Comparison of ENCODE assay signal across 33 cellular contexts in the genomic region with DNA sequence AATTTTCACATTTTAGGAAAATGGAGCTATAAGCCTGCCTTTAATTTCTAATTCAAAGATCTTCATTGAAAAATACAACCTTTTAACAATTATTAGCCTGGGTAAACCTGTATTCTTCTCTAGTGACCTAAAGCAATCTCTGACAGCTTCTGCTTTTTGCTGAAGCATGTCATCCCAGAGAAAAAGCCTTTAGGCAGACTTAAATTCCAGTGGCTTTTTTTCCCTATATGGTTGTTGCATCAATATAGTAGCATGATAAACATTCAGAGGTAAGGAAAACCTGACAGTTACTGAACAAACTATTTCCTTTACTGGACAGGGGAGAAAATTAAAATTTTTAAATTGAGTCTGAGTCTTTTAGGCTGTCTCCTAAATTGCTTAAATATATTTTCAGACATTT. TPM values are rescaled to one million over a fixed set of nuclear protein-coding genes. Genes with fewer than 3 reads are reported as not detected.
A peak's percentile ranks its signal among the peaks of the same experiment; 100 is the strongest.
DNase-seq lines count a peak whose midpoint lies in the region; ATAC-seq and TF ChIP-seq lines count a peak whose summit lies in the region.
"Had no signal": no experiment of that assay in that cellular context is flagged by ENCODE, and none has a peak within 500 bp of the region (broad histone marks: within the 10 kb centered on the region; RNA-seq: fewer than 3 reads in every experiment).

No MANE protein-coding gene starts in this region.

- H3K27ac ChIP-seq in PC-3 (ENCODE audit: low read length), result no peak overlapping the region
- peak overlapping the region; percentile 22 for H3K27ac ChIP-seq in mammary epithelial cell (ENCODE audit: insufficient read depth, low read depth, low read length)
- H3K27ac ChIP-seq in osteoblast (ENCODE audit: low read depth, low read length), result peak overlapping the region; percentile 78
- H3K27ac ChIP-seq in PC-9, result no peak overlapping the region
- H3K27ac ChIP-seq: adrenal gland, brain microvascular endothelial cell, gastroesophageal sphincter, KMS-11, parathyroid adenoma, stomach, VCaP had no signal

- intact Hi-C loops in PC-3 (cut with micrococcal nuclease) (no loop called here), mammary epithelial cell (cut with micrococcal nuclease) (no loop called here), PC-9 (cut with micrococcal nuclease; ENCODE audit: unreplicated experiment) (no loop called here), posterior cingulate gyrus (cut with DNase I) (no loop called here)

- DNase-seq in EL (peak; percentile 59), PC-3 (peak; percentile 28), mammary epithelial cell (peak; percentile 40), osteoblast (ENCODE audit: insufficient read length, low spot score, missing footprints) (no peak), PC-9 (no peak), posterior cingulate gyrus (no peak)
- DNase-seq: ACHN; activated CD4-positive, alpha-beta T cell treated with anti-CD3 and anti-CD28 coated beads for 4 hours; activated gamma-delta T cell; adrenal gland; BE2C; brain microvascular endothelial cell; CD8-positive, alpha-beta memory T cell; hippocampal formation; left cardiac atrium; MM.1S; NCI-H1105 treated with DMSO at 0.1 percent for 48 hours; NCI-H2029; NCI-H524 treated with DMSO at 0.1 percent for 48 hours; nephron progenitor cell; NK-92 treated with Interleukin-12 subunit alpha and Interleukin-12 subunit beta, amount 100 ng/mL, for 24 hours; right cardiac atrium; SHP77 treated with DMSO at 0.1 percent for 48 hours; stimulated activated CD4-positive, alpha-beta T cell treated with anti-CD3 and anti-CD28 coated beads, Interleukin-1b, Interleukin-23, amount 100 ng/mL, for 48 hours; stomach; T1000 had no signal

- no TSS peak for BruUV-seq in PC-3 (replicated peaks; lab: Mats Ljungman, UMichigan)
- BruUV-seq in mammary epithelial cell (replicated peaks; lab: Mats Ljungman, UMichigan), result no TSS peak
- no TSS peak for BruUV-seq in PC-9 (replicated peaks; lab: Mats Ljungman, UMichigan)

- in situ Hi-C loops in mammary epithelial cell (cut with MboI; ENCODE audit: low sequenced_read_pairs in 2 of 2), result no loop called here

- no peak for TF ChIP-seq CTCF in PC-3 (conservative IDR thresholded peaks at IDR 0.05; ENCODE audit: low read depth, low read length)
- no peak for TF ChIP-seq CTCF in mammary epithelial cell (conservative IDR thresholded peaks at IDR 0.05 in 1 of 2, IDR thresholded peaks at IDR 0.05 in 1 of 2; ENCODE audit: extremely low read depth in 1 of 2, insufficient read depth in 1 of 2, low read depth in 1 of 2, low read length in 2 of 2)
- TF ChIP-seq CTCF in osteoblast (IDR thresholded peaks at IDR 0.05; ENCODE audit: extremely low read depth, low read depth, low read length), result no peak
- TF ChIP-seq CTCF in PC-9 (conservative IDR thresholded peaks at IDR 0.05), result no peak

- CTCF ChIA-PET in PC-3 (lab: Charles Lee), result no interaction called here
- CTCF ChIA-PET in mammary epithelial cell (lab: Charles Lee; ENCODE audit: low non-redundant PET), result no interaction called here
- CTCF ChIA-PET in PC-9 (lab: Charles Lee), result interaction anchor here (0.7 kb wide), 1 partner anchor 14 kb away, joined by 4 read pairs; no protein-coding TSS in a partner anchor

- POLR2A ChIA-PET in PC-3 (lab: Charles Lee; ENCODE audit: unreplicated experiment) (no interaction called here), PC-9 (lab: Charles Lee; ENCODE audit: unreplicated experiment) (no interaction called here)

- no peaks in the 10 kb centered on the region for H3K36me3 ChIP-seq in PC-3 (ENCODE audit: low read depth, low read length)
- peaks cover 17% of the 10 kb centered on the region for H3K36me3 ChIP-seq in mammary epithelial cell (ENCODE audit: insufficient read depth, low read length)
- peaks cover 9% of the 10 kb centered on the region for H3K36me3 ChIP-seq in osteoblast (ENCODE audit: insufficient read depth, low read length)
- H3K36me3 ChIP-seq in PC-9 (ENCODE audit: low read depth), result 0 out of 2 replicates have a peak, but pooled peaks cover 10% of the 10 kb centered on the region
- H3K36me3 ChIP-seq: BE2C had no signal

- H3K9ac ChIP-seq in PC-3 (ENCODE audit: low read length) (no peak overlapping the region), mammary epithelial cell (ENCODE audit: insufficient read depth, low read length) (no peak overlapping the region)
- H3K9ac ChIP-seq: KMS-11, parathyroid adenoma had no signal

- no peaks in the 10 kb centered on the region for H3K79me2 ChIP-seq in PC-3 (ENCODE audit: low read length)
- H3K79me2 ChIP-seq in mammary epithelial cell (ENCODE audit: insufficient read depth, low read length), result no peaks in the 10 kb centered on the region
- H3K79me2 ChIP-seq in osteoblast (ENCODE audit: insufficient read depth, low read length), result no peaks in the 10 kb centered on the region
- no peaks in the 10 kb centered on the region for H3K79me2 ChIP-seq in PC-9 (ENCODE audit: low read depth)
- H3K79me2 ChIP-seq: parathyroid adenoma had no signal

- no peak for ATAC-seq in PC-3
- no peak for ATAC-seq in GM21529 (IDR thresholded peaks at IDR 0.05; ENCODE audit: unreplicated experiment)
- ATAC-seq: gastroesophageal sphincter, left cardiac atrium, right cardiac atrium had no signal

- H3K4me2 ChIP-seq in PC-3 (ENCODE audit: low read length) (no peak overlapping the region), mammary epithelial cell (ENCODE audit: insufficient read depth, low read depth, low read length) (peak overlapping the region; percentile 20), osteoblast (ENCODE audit: insufficient read depth, low read length) (no peak overlapping the region), PC-9 (no peak overlapping the region)
- H3K4me2 ChIP-seq: KMS-11 had no signal

- H3K27me3 ChIP-seq in PC-3 (ENCODE audit: low read length) (no peaks in the 10 kb centered on the region), mammary epithelial cell (ENCODE audit: insufficient read depth, low read length) (no peaks in the 10 kb centered on the region), osteoblast (ENCODE audit: insufficient read depth, low read length) (no peaks in the 10 kb centered on the region), PC-9 (ENCODE audit: insufficient read depth, low read depth) (no peaks in the 10 kb centered on the region)
- H3K27me3 ChIP-seq: adrenal gland, BE2C, brain microvascular endothelial cell, gastroesophageal sphincter, stomach had no signal

- no peak overlapping the region for H2AFZ ChIP-seq in PC-3 (ENCODE audit: low read length)
- H2AFZ ChIP-seq in mammary epithelial cell (ENCODE audit: low read depth, low read length), result no peak overlapping the region
- H2AFZ ChIP-seq in osteoblast (ENCODE audit: low read length), result no peak overlapping the region
- H2AFZ ChIP-seq in PC-9, result no peak overlapping the region
- H2AFZ ChIP-seq: parathyroid adenoma had no signal

- H3K4me1 ChIP-seq in PC-3 (ENCODE audit: insufficient read depth, low read length) (peaks cover 23% of the 10 kb centered on the region), mammary epithelial cell (ENCODE audit: insufficient read depth, low read length) (peaks cover 37% of the 10 kb centered on the region), osteoblast (ENCODE audit: insufficient read depth, low read length) (peaks cover 23% of the 10 kb centered on the region), PC-9 (replicated peaks; ENCODE audit: insufficient read depth) (peaks cover 3% of the 10 kb centered on the region; the same call in 1 of the 2 replicates)
- H3K4me1 ChIP-seq: adrenal gland, BE2C, gastroesophageal sphincter, HAP-1, parathyroid adenoma, stomach had no signal

- no peaks in the 10 kb centered on the region for H3F3A ChIP-seq in PC-3 (ENCODE audit: low read length, unreplicated experiment)
- H3F3A ChIP-seq in PC-9 (ENCODE audit: insufficient read depth, low read depth), result 0 out of 2 replicates have a peak, but pooled peaks cover 3% of the 10 kb centered on the region

- H3K9me3 ChIP-seq in PC-3 (ENCODE audit: low read length) (no peaks in the 10 kb centered on the region), mammary epithelial cell (replicated peaks; ENCODE audit: insufficient read depth, low read length) (no peaks in the 10 kb centered on the region), osteoblast (ENCODE audit: low read depth, low read length) (no peaks in the 10 kb centered on the region), PC-9 (ENCODE audit: insufficient read depth, low read depth) (no peaks in the 10 kb centered on the region)
- H3K9me3 ChIP-seq: adrenal gland, BE2C, gastroesophageal sphincter, HAP-1, stomach had no signal

- dilution Hi-C loops in mammary epithelial cell (cut with HindIII; ENCODE audit: low sequenced_read_pairs), result no loop called here

- H3K4me3 ChIP-seq in PC-3 (ENCODE audit: low read length) (no peak overlapping the region), mammary epithelial cell (replicated peaks in 1 of 3; ENCODE audit: insufficient read depth in 1 of 3, low read depth in 2 of 3, low read length in 3 of 3) (no peak overlapping the region), osteoblast (ENCODE audit: insufficient read depth, low read length) (no peak overlapping the region), PC-9 (no peak overlapping the region)
- H3K4me3 ChIP-seq: adrenal gland, gastroesophageal sphincter, HAP-1, stomach had no signal

- H4K20me1 ChIP-seq in PC-3 (ENCODE audit: low read length) (no peaks in the 10 kb centered on the region), mammary epithelial cell (ENCODE audit: insufficient read depth, low read length) (no peaks in the 10 kb centered on the region), osteoblast (ENCODE audit: insufficient read depth, low read length) (no peaks in the 10 kb centered on the region), PC-9 (ENCODE audit: insufficient read depth) (no peaks in the 10 kb centered on the region)

- H3K9me2 ChIP-seq in PC-3 (replicated peaks; ENCODE audit: low read length) (no peaks in the 10 kb centered on the region), PC-9 (ENCODE audit: insufficient read depth) (no peaks in the 10 kb centered on the region)

RNA-seq across cellular contexts. Expression of a gene that starts 7.8 kb away (rescaled TPM):
- 0.92 TPM in 1 of 2 replicates, not detected in the other for total RNA-seq in PC-3 (2014; rRNA removed)
- 1 to 10 TPM in 1 of 2 donors, under 1 TPM in 1; 0.42 to 1.0 TPM for total RNA-seq in mammary epithelial cell
- polyA plus RNA-seq in mammary epithelial cell, result 0.60 TPM
- not detected for polyA minus RNA-seq in mammary epithelial cell
- total RNA-seq in osteoblast, result 191 and 244 TPM in 2 replicates
- not detected in 2 replicates for total RNA-seq in PC-9 (2021)

RNA-seq across cellular contexts. Expression of a gene that starts 15.4 kb away (rescaled TPM):
- total RNA-seq in PC-3 (2014; rRNA removed) (0.11 TPM in 1 of 2 replicates, not detected in the other), mammary epithelial cell (1 to 10 TPM in 1 of 2 donors, under 1 TPM in 1; under 0.01 to 2.0 TPM), osteoblast (4.0 and 6.2 TPM in 2 replicates), PC-9 (2021) (not detected in 2 replicates)
- polyA plus RNA-seq in mammary epithelial cell, result 3.4 TPM
- polyA minus RNA-seq in mammary epithelial cell, result 1.4 TPM
- total RNA-seq: lung microvascular endothelial cell had no signal

RNA-seq across cellular contexts. Expression of a gene that starts 32.2 kb away (rescaled TPM):
- total RNA-seq in PC-3 (2014; rRNA removed), result not detected in 2 replicates
- total RNA-seq in mammary epithelial cell, result under 1 TPM in 1 of 2 donors, not detected in 1; under 0.01 TPM
- polyA plus RNA-seq in mammary epithelial cell, result not detected
- polyA minus RNA-seq in mammary epithelial cell, result not detected
- total RNA-seq in osteoblast, result 0.72 and 0.88 TPM in 2 replicates
- not detected in 2 replicates for total RNA-seq in PC-9 (2021)
- total RNA-seq: gastroesophageal sphincter, right cardiac atrium had no signal
- polyA plus RNA-seq: CD8-positive, alpha-beta memory T cell had no signal

Comparison
In these comparisons a context has a peak if more than half of its experiments do, and no peak if none do; other contexts are left out.
1. DNase-seq: peak in EL (single experiment), PC-3 (single experiment) and mammary epithelial cell (single experiment); none in osteoblast (single experiment), PC-9 (0 of 2) and posterior cingulate gyrus (0 of 10).
2. H3K27ac ChIP-seq: peak in mammary epithelial cell (single experiment) and osteoblast (single experiment); none in PC-3 (single experiment) and PC-9 (single experiment).
3. RNA of a gene that starts 7.8 kb away (total RNA-seq): 191 to 244 TPM in osteoblast; 0.42 to 1.0 TPM in mammary epithelial cell, 0.92 TPM in PC-3 and not detected in PC-9; every median in the first group is over 10 times any median in the second.